ENCODE assay signal across 10 cellular contexts in the genomic region with DNA sequence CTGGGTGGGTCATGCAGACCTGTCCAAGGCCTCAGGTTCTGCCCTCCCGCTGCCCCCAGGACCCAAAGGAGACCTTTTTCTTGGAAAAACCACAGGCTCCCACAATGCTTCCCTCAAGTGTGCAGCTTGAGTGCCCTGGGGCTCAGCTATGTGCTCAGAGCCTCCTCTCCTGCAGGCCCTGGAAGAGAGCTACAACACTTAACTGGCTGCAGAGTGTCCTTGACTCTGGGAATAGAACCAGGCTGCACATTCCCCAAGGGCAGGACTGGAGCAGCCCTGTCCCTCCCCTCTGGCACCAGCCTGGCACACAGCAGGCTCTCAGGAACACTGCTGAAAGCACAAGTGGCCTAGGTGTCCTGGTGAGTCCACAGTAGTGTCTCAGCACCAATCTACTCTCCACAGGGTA. TPM values are rescaled to one million over a fixed set of nuclear protein-coding genes. Genes with fewer than 3 reads are reported as not detected.
DNase-seq lines count a peak whose midpoint lies in the region; ATAC-seq and TF ChIP-seq lines count a peak whose summit lies in the region.
"Had no signal": no experiment of that assay in that cellular context is flagged by ENCODE, and none has a peak within 500 bp of the region (broad histone marks: within the 10 kb centered on the region; RNA-seq: fewer than 3 reads in every experiment).

No MANE protein-coding gene starts in this region.

- peak; percentile 20 for DNase-seq in activated CD8-positive, alpha-beta T cell treated with anti-CD3 and anti-CD28 coated beads, Interleukin-2, amount 10 ng/mL, durations not matched to agents 7 days and 5 days
- DNase-seq in activated CD8-positive, alpha-beta T cell treated with anti-CD3 and anti-CD28 coated beads for 36 hours, result no peak
- DNase-seq in body of pancreas, result peak; percentile 77 to 90 (median 88)
- DNase-seq in lung (ENCODE audit: low spot score), result peak; percentile 90
- no peak for DNase-seq in type B pancreatic cell (ENCODE audit: extremely low spot score, unreplicated experiment)
- DNase-seq in kidney tubule cell (ENCODE audit: low spot score), result no peak
- no peak for DNase-seq in activated CD4-positive, CD25-positive, alpha-beta regulatory T cell treated with anti-CD3 and anti-CD28 coated beads, Interleukin-2, amount 50 U/mL, for 72 hours

- H3K36me3 ChIP-seq in body of pancreas (replicated peaks in 1 of 2; ENCODE audit: insufficient read depth in 1 of 2, low read depth in 2 of 2) (no peaks in the 10 kb centered on the region), lung (ENCODE audit: control insufficient read depth in 2 of 2, insufficient read depth in 2 of 2, low read length in 2 of 2) (peaks cover 0 to 10% of the 10 kb centered on the region in 2 donors)

- H3K9me3 ChIP-seq in body of pancreas (no peaks in the 10 kb centered on the region), lung (ENCODE audit: control insufficient read depth in 2 of 2, insufficient read depth in 1 of 2, low read length in 1 of 2) (no peaks in the 10 kb centered on the region)

- intact Hi-C loops in activated CD8-positive, alpha-beta T cell treated with anti-CD3 and anti-CD28 coated beads for 36 hours (cut with micrococcal nuclease), result no loop called here
- intact Hi-C loops in body of pancreas (cut with DNase I), result no loop called here

- peaks cover 1% of the 10 kb centered on the region for H3K36me3 Mint-ChIP-seq in activated CD8-positive, alpha-beta T cell treated with anti-CD3 and anti-CD28 coated beads, Interleukin-2, amount 10 ng/mL, durations not matched to agents 7 days and 5 days (ENCODE audit: low read depth)
- H3K36me3 Mint-ChIP-seq in activated CD8-positive, alpha-beta T cell treated with anti-CD3 and anti-CD28 coated beads for 36 hours (ENCODE audit: low read depth), result no peaks in the 10 kb centered on the region
- no peaks in the 10 kb centered on the region for H3K36me3 Mint-ChIP-seq in type B pancreatic cell

- no peaks in the 10 kb centered on the region for H3K9me3 Mint-ChIP-seq in activated CD8-positive, alpha-beta T cell treated with anti-CD3 and anti-CD28 coated beads, Interleukin-2, amount 10 ng/mL, durations not matched to agents 7 days and 5 days (ENCODE audit: insufficient read depth)
- no peaks in the 10 kb centered on the region for H3K9me3 Mint-ChIP-seq in activated CD8-positive, alpha-beta T cell treated with anti-CD3 and anti-CD28 coated beads for 36 hours
- no peaks in the 10 kb centered on the region for H3K9me3 Mint-ChIP-seq in type B pancreatic cell
- H3K9me3 Mint-ChIP-seq: activated CD4-positive, alpha-beta T cell treated with anti-CD3 and anti-CD28 coated beads, Interleukin-2, amount 10 ng/mL, durations not matched to agents 24 days and 14 days; CD4-positive, alpha-beta memory T cell had no signal

- no peak overlapping the region for H3K4me3 ChIP-seq in body of pancreas
- no peak overlapping the region for H3K4me3 ChIP-seq in lung

- POLR2A ChIA-PET in activated CD8-positive, alpha-beta T cell treated with anti-CD3 and anti-CD28 coated beads, Interleukin-2, amount 10 ng/mL, durations not matched to agents 7 days and 5 days (lab: Charles Lee), result interaction anchor here (1.7 to 2.5 kb wide), 2 partner anchors 8 to 13 kb away, joined by 7 to 14 read pairs; no protein-coding TSS in a partner anchor
- POLR2A ChIA-PET in activated CD8-positive, alpha-beta T cell treated with anti-CD3 and anti-CD28 coated beads for 36 hours (lab: Charles Lee), result interaction anchor here (1.1 to 19.1 kb wide), 5 partner anchors 8 to 13 kb away, joined by 3 to 617 read pairs (median 20); a partner anchor contains a TSS

- peaks cover 65% of the 10 kb centered on the region for H3K4me1 ChIP-seq in body of pancreas
- peaks cover 20 to 33% of the 10 kb centered on the region in 2 donors for H3K4me1 ChIP-seq in lung (ENCODE audit: control insufficient read depth in 2 of 2, insufficient read depth in 2 of 2, low read length in 2 of 2)

- CTCF ChIA-PET in activated CD8-positive, alpha-beta T cell treated with anti-CD3 and anti-CD28 coated beads, Interleukin-2, amount 10 ng/mL, durations not matched to agents 7 days and 5 days (lab: Charles Lee), result interaction anchor here (1.0 to 1.4 kb wide), 3 partner anchors 8 to 29 kb away, joined by 3 to 7 read pairs (median 5); no protein-coding TSS in a partner anchor
- CTCF ChIA-PET in activated CD8-positive, alpha-beta T cell treated with anti-CD3 and anti-CD28 coated beads for 36 hours (lab: Charles Lee), result interaction anchor here (1.3 to 2.4 kb wide), 4 partner anchors 8 to 20 kb away, joined by 3 to 12 read pairs (median 6); no protein-coding TSS in a partner anchor

- H3K27ac Mint-ChIP-seq in activated CD8-positive, alpha-beta T cell treated with anti-CD3 and anti-CD28 coated beads, Interleukin-2, amount 10 ng/mL, durations not matched to agents 7 days and 5 days, result no peak overlapping the region
- H3K27ac Mint-ChIP-seq in activated CD8-positive, alpha-beta T cell treated with anti-CD3 and anti-CD28 coated beads for 36 hours, result no peak overlapping the region
- H3K27ac Mint-ChIP-seq in type B pancreatic cell, result peak overlapping the region; percentile 95

- WGBS in body of pancreas, 2 donors, result 17% methylated on average over 1 of the region's 1 CpG; no CpG with 5 or more reads in 1 of the 2 donors
- WGBS in lung, 2 donors, result 59 to 89% methylated on average over 1 of the region's 1 CpG

- no peaks in the 10 kb centered on the region for H3K27me3 ChIP-seq in body of pancreas
- H3K27me3 ChIP-seq in lung (ENCODE audit: control insufficient read depth, insufficient read depth), result no peaks in the 10 kb centered on the region

- TF ChIP-seq POLR2A in body of pancreas (IDR thresholded peaks at IDR 0.05), result peak; percentile 33 to 54 (median 44)

- H3K27me3 Mint-ChIP-seq in activated CD8-positive, alpha-beta T cell treated with anti-CD3 and anti-CD28 coated beads, Interleukin-2, amount 10 ng/mL, durations not matched to agents 7 days and 5 days (ENCODE audit: low read depth), result no peaks in the 10 kb centered on the region
- H3K27me3 Mint-ChIP-seq in activated CD8-positive, alpha-beta T cell treated with anti-CD3 and anti-CD28 coated beads for 36 hours, result no peaks in the 10 kb centered on the region
- no peaks in the 10 kb centered on the region for H3K27me3 Mint-ChIP-seq in type B pancreatic cell
- H3K27me3 Mint-ChIP-seq: activated CD4-positive, alpha-beta T cell treated with anti-CD3 and anti-CD28 coated beads, Interleukin-2, amount 10 ng/mL, durations not matched to agents 24 days and 14 days; CD4-positive, alpha-beta memory T cell had no signal

- no peak overlapping the region for H3K4me3 Mint-ChIP-seq in activated CD8-positive, alpha-beta T cell treated with anti-CD3 and anti-CD28 coated beads, Interleukin-2, amount 10 ng/mL, durations not matched to agents 7 days and 5 days
- H3K4me3 Mint-ChIP-seq in activated CD8-positive, alpha-beta T cell treated with anti-CD3 and anti-CD28 coated beads for 36 hours, result no peak overlapping the region
- H3K4me3 Mint-ChIP-seq in type B pancreatic cell, result no peak overlapping the region

- TF ChIP-seq CTCF in activated CD8-positive, alpha-beta T cell treated with anti-CD3 and anti-CD28 coated beads for 36 hours (IDR thresholded peaks at IDR 0.05), result no peak
- TF ChIP-seq CTCF in body of pancreas (IDR thresholded peaks at IDR 0.05) (peak in 3 of 7 experiments; percentile 13 to 19 (median 15)), lung (IDR thresholded peaks at IDR 0.05; ENCODE audit: control extremely low read depth, extremely low read depth) (no peak), type B pancreatic cell (conservative IDR thresholded peaks at IDR 0.05) (no peak)

- no peak for ATAC-seq in activated CD8-positive, alpha-beta T cell treated with anti-CD3 and anti-CD28 coated beads, Interleukin-2, amount 10 ng/mL, durations not matched to agents 7 days and 5 days
- no peak for ATAC-seq in activated CD8-positive, alpha-beta T cell treated with anti-CD3 and anti-CD28 coated beads for 36 hours
- ATAC-seq in body of pancreas, result peak; percentile 31
- peak; percentile 22 for ATAC-seq in lung (ENCODE audit: insufficient read depth, low FRiP score)
- no peak for ATAC-seq in GM21447 (IDR thresholded peaks at IDR 0.05; ENCODE audit: unreplicated experiment)

- H3K27ac ChIP-seq in body of pancreas, result peak overlapping the region; percentile 98 to 100 (median 100)
- peak overlapping the region; percentile 96 to 100 for H3K27ac ChIP-seq in lung (ENCODE audit: low read depth in 1 of 2, low read length in 1 of 2)

- peaks cover 55% of the 10 kb centered on the region for H3K4me1 Mint-ChIP-seq in activated CD8-positive, alpha-beta T cell treated with anti-CD3 and anti-CD28 coated beads, Interleukin-2, amount 10 ng/mL, durations not matched to agents 7 days and 5 days (ENCODE audit: low read depth)
- peaks cover 38% of the 10 kb centered on the region for H3K4me1 Mint-ChIP-seq in activated CD8-positive, alpha-beta T cell treated with anti-CD3 and anti-CD28 coated beads for 36 hours (ENCODE audit: low read depth)
- H3K4me1 Mint-ChIP-seq in type B pancreatic cell (ENCODE audit: unreplicated experiment), result peaks cover 33% of the 10 kb centered on the region

RNA-seq across cellular contexts. Expression of a gene that starts 4.8 kb away (rescaled TPM):
- 100 to 1,000 TPM; 212 to 254 TPM for total RNA-seq in activated CD8-positive, alpha-beta T cell treated with anti-CD3 and anti-CD28 coated beads, Interleukin-2, amount 10 ng/mL, durations not matched to agents 7 days and 5 days
- total RNA-seq in activated CD8-positive, alpha-beta T cell treated with anti-CD3 and anti-CD28 coated beads for 36 hours, result 100 to 1,000 TPM; 103 to 116 TPM
- total RNA-seq in body of pancreas, result 10 to 100 TPM; 22.3 to 88.0 TPM
- 100 to 1,000 TPM in 1 of 2 donors, 10 to 100 TPM in 1; 84.6 to 134 TPM for total RNA-seq in lung
- polyA plus RNA-seq in lung, result 10 to 100 TPM; 68.4 to 76.8 TPM
- 81.2 and 97.0 TPM in 2 replicates for total RNA-seq in type B pancreatic cell (ENCODE audit: low replicate concordance)

Comparison
In these comparisons a context has a peak if more than half of its experiments do, and no peak if none do; other contexts are left out.
1. DNase-seq: peak in activated CD8-positive, alpha-beta T cell treated with anti-CD3 and anti-CD28 coated beads, Interleukin-2, amount 10 ng/mL, durations not matched to agents 7 days and 5 days (single experiment), body of pancreas (4 of 4) and lung (single experiment); none in activated CD8-positive, alpha-beta T cell treated with anti-CD3 and anti-CD28 coated beads for 36 hours (single experiment), type B pancreatic cell (single experiment), kidney tubule cell (single experiment) and activated CD4-positive, CD25-positive, alpha-beta regulatory T cell treated with anti-CD3 and anti-CD28 coated beads, Interleukin-2, amount 50 U/mL, for 72 hours (single experiment).
2. ATAC-seq: peak in body of pancreas (single experiment) and lung (single experiment); none in activated CD8-positive, alpha-beta T cell treated with anti-CD3 and anti-CD28 coated beads, Interleukin-2, amount 10 ng/mL, durations not matched to agents 7 days and 5 days (single experiment), activated CD8-positive, alpha-beta T cell treated with anti-CD3 and anti-CD28 coated beads for 36 hours (single experiment) and GM21447 (single experiment).